8 cellular contexts compared by ENCODE assay signal in the genomic region with DNA sequence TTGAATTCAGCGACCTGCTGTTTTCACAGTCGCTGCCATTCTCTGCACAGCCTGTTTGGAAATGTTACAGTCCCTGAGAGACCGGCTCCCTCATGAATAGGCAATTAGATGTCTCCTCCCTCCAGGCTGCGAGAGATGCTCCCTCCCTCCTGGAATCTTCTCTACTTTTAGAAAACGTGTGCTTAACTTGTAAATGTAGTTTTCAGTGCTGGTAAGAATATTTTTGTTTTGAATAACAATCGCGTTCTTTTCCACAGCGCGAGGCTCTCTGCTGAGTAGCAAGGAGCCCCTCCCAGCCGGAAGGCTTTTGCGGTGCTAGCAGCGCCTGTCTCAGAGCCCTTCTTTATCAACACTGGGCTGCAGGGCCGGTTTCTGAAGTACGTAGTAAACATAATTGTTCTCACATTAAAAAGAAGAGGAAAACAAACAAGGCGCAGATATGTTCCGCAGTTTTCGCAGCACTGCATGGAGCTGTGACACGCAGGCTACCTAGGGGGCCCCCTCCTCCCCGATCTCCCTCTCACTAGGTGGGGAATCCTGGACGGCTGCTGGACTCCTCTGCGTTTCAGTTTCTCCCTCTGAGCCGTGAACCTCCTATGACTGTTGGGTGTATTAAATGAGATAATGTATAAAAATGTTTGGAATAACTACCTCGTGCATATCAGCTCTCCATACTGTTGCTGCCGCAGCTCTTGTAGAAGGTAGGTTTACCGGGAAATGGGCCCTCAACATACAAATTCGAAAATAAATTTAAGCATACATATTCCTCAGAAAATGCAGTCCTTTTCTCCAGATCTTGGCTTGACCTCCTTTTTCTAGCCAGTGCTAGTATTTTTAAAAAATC.
DNase-seq lines count a peak whose midpoint lies in the region; ATAC-seq and TF ChIP-seq lines count a peak whose summit lies in the region.

No MANE protein-coding gene starts in this region.

- no peaks in the 10 kb centered on the region for H3F3A ChIP-seq in OCI-LY1 (ENCODE audit: insufficient read depth, low read length)

- H3K9me2 ChIP-seq in OCI-LY1 (ENCODE audit: low read depth, low read length): no peaks in the 10 kb centered on the region

- DNase-seq in DMS153 (lab: John Stamatoyannopoulos, UW) (peak; percentile 79), epithelial cell of esophagus (ENCODE audit: low read depth) (peak; percentile 44), NCI-H187 treated with DMSO at 0.1 percent for 48 hours (lab: John Stamatoyannopoulos, UW) (no peak)

- H3K9ac ChIP-seq in OCI-LY1 (ENCODE audit: low read length): peak overlapping the region; percentile 54

- peak; percentile 56 for ATAC-seq in GM21786 (IDR thresholded peaks at IDR 0.05; ENCODE audit: unreplicated experiment)
- no peak for ATAC-seq in GM21423 (IDR thresholded peaks at IDR 0.05; ENCODE audit: unreplicated experiment)
- ATAC-seq in GM19455 (IDR thresholded peaks at IDR 0.05; ENCODE audit: unreplicated experiment): no peak

- H3K36me3 ChIP-seq in OCI-LY1 (ENCODE audit: insufficient read depth, low read length) (no peaks in the 10 kb centered on the region), neuron (ENCODE audit: insufficient read depth, low read length) (no peaks in the 10 kb centered on the region)

- peaks cover 2% of the 10 kb centered on the region; the same call in 1 of the 2 replicates for H3K9me3 ChIP-seq in OCI-LY1 (ENCODE audit: low read length)
- no peaks in the 10 kb centered on the region for H3K9me3 ChIP-seq in neuron (ENCODE audit: low read length)

- peak overlapping the region; percentile 58 for H2AFZ ChIP-seq in OCI-LY1 (ENCODE audit: low read length)
- H2AFZ ChIP-seq in neuron (ENCODE audit: low read depth, low read length): peak overlapping the region; percentile 60

- H3K79me2 ChIP-seq in OCI-LY1 (ENCODE audit: insufficient read depth, low read length): no peaks in the 10 kb centered on the region

- no peaks in the 10 kb centered on the region for H3K27me3 ChIP-seq in OCI-LY1 (ENCODE audit: insufficient read depth, low read length)
- peaks cover 11% of the 10 kb centered on the region for H3K27me3 ChIP-seq in neuron (ENCODE audit: insufficient read depth, low read length)

- H3K4me2 ChIP-seq in OCI-LY1 (ENCODE audit: low read length): peak overlapping the region; percentile 60

- H3K27ac ChIP-seq in OCI-LY1 (ENCODE audit: low read depth, low read length, poor library complexity, severe bottlenecking): no peak overlapping the region

- no peaks in the 10 kb centered on the region for H4K20me1 ChIP-seq in OCI-LY1 (ENCODE audit: insufficient read depth, low read length)

- H3K4me3 ChIP-seq in OCI-LY1 (ENCODE audit: low read depth, low read length, poor library complexity, severe bottlenecking) (peak overlapping the region; percentile 58), epithelial cell of esophagus (ENCODE audit: low read length) (peak overlapping the region; percentile 42), neuron (ENCODE audit: low read length) (peak overlapping the region; percentile 56)

- peaks cover 13% of the 10 kb centered on the region for H3K4me1 ChIP-seq in OCI-LY1 (ENCODE audit: insufficient read depth, low read length, severe bottlenecking)
- peaks cover 4% of the 10 kb centered on the region for H3K4me1 ChIP-seq in neuron (ENCODE audit: insufficient read depth, low read length)

- TF ChIP-seq CTCF in OCI-LY1 (IDR thresholded peaks at IDR 0.05; ENCODE audit: low read length): peak; percentile 40; the same call in 1 of the 2 replicates
- no peak for TF ChIP-seq CTCF in epithelial cell of esophagus (IDR thresholded peaks at IDR 0.05; ENCODE audit: insufficient read depth, low read depth, low read length, missing control alignments)
